ENCODE assay signal across 31 cellular contexts in the genomic region with DNA sequence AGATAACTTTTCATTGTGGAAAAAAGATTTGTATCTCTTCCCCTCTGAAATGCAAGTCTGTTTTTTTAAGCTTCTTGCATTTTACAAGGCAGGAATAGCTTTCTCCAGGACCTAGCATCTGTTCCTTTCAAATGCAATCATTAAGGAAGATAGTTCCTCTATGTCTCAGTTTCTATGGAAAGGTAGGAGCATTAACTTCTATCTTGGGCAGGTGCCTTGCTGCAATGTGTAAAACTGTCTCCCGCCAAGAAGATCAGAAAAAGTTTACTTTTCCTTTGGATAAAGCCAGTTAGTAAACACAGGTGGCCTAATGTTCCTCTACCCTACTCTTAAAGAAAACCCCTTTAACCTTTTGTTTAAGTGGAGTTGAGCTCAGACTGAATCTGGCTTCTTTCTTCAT.
"Had no signal": no experiment of that assay in that cellular context is flagged by ENCODE, and none has a peak within 500 bp of the region (broad histone marks: within the 10 kb centered on the region; RNA-seq: fewer than 3 reads in every experiment).

No MANE protein-coding gene starts in this region.

- H3K27ac ChIP-seq: adrenal gland, body of pancreas, esophagus squamous epithelium, gastroesophageal sphincter, heart right ventricle, WERI-Rb-1 had no signal

- H3K9me3 ChIP-seq: body of pancreas, esophagus squamous epithelium, gastroesophageal sphincter, heart right ventricle had no signal

- H3K4me1 ChIP-seq: adrenal gland, body of pancreas, esophagus squamous epithelium, gastroesophageal sphincter, heart right ventricle had no signal

- DNase-seq: activated CD4-positive, alpha-beta memory T cell treated with anti-CD3 and anti-CD28 coated beads for 36 hours; activated CD4-positive, alpha-beta T cell treated with anti-CD3 and anti-CD28 coated beads for 36 hours; activated CD4-positive, alpha-beta T cell treated with anti-CD3 and anti-CD28 coated beads, Interleukin-2, amount 10 ng/mL, durations not matched to agents 24 days and 14 days; activated CD4-positive, CD25-positive, alpha-beta regulatory T cell; activated CD4-positive, CD25-positive, alpha-beta regulatory T cell treated with anti-CD3 and anti-CD28 coated beads, Interleukin-2, amount 50 U/mL, for 72 hours; activated CD8-positive, alpha-beta memory T cell treated with anti-CD3 and anti-CD28 coated beads, Interleukin-2, amount 10 ng/mL, durations not matched to agents 7 days and 5 days; activated CD8-positive, alpha-beta memory T cell treated with anti-CD3 and anti-CD28 coated beads, Interleukin-2, amount 50 U/mL, for 4 hours; activated CD8-positive, alpha-beta T cell treated with anti-CD3 and anti-CD28 coated beads, Interleukin-2, amount 10 ng/mL, durations not matched to agents 7 days and 5 days; activated effector memory CD4-positive, alpha-beta T cell treated with anti-CD3 and anti-CD28 coated beads, Interleukin-2, amount 50 U/mL, for 16 hours; activated naive CD4-positive, alpha-beta T cell treated with anti-CD3 and anti-CD28 coated beads for 36 hours; activated naive CD8-positive, alpha-beta T cell treated with anti-CD3 and anti-CD28 coated beads for 36 hours; activated naive CD8-positive, alpha-beta T cell treated with anti-CD3 and anti-CD28 coated beads, Interleukin-2, amount 50 U/mL, for 24 hours; activated T-cell treated with anti-CD3 and anti-CD28 coated beads, Interleukin-2, amount 50 U/mL, for 1 hour; activated T-cell treated with anti-CD3 and anti-CD28 coated beads, Interleukin-2, amount 50 U/mL, for 48 hours; adrenal gland; amygdala; aorta; body of pancreas; caudate nucleus; cortex of kidney; dermis blood vessel endothelial cell; effector CD4-positive, alpha-beta T cell; effector memory CD8-positive, alpha-beta T cell; esophagus squamous epithelium; foreskin melanocyte; heart right ventricle; T-helper 17 cell; T1000; WERI-Rb-1 had no signal

- FAIRE-seq: colon had no signal

- ATAC-seq: activated CD4-positive, alpha-beta T cell treated with anti-CD3 and anti-CD28 coated beads for 36 hours; activated CD8-positive, alpha-beta memory T cell treated with anti-CD3 and anti-CD28 coated beads, Interleukin-2, amount 10 ng/mL, durations not matched to agents 7 days and 5 days; activated CD8-positive, alpha-beta T cell treated with anti-CD3 and anti-CD28 coated beads, Interleukin-2, amount 10 ng/mL, durations not matched to agents 7 days and 5 days; activated naive CD8-positive, alpha-beta T cell treated with anti-CD3 and anti-CD28 coated beads, Interleukin-2, amount 50 U/mL, for 24 hours; body of pancreas; effector memory CD8-positive, alpha-beta T cell; gastroesophageal sphincter; heart right ventricle; T-helper 17 cell had no signal

- H3K27me3 ChIP-seq: adrenal gland, body of pancreas, esophagus squamous epithelium, gastroesophageal sphincter, heart right ventricle had no signal

- H3K4me3 ChIP-seq: adrenal gland, body of pancreas, esophagus squamous epithelium, gastroesophageal sphincter, heart right ventricle had no signal

- H3K36me3 ChIP-seq: adrenal gland, esophagus squamous epithelium, gastroesophageal sphincter, heart right ventricle, WERI-Rb-1 had no signal
